In genomic region chr5:95241155-95241554, GRCh38 we compare ENCODE assay signal across 22 cellular contexts. TPM values are rescaled to one million over a fixed set of nuclear protein-coding genes. Genes with fewer than 3 reads are reported as not detected.
A peak's percentile ranks its signal among the peaks of the same experiment; 100 is the strongest.
DNase-seq lines count a peak whose midpoint lies in the region; ATAC-seq, FAIRE-seq and TF ChIP-seq lines count a peak whose summit lies in the region.
"Had no signal": no experiment of that assay in that cellular context is flagged by ENCODE, and none has a peak within 500 bp of the region (broad histone marks: within the 10 kb centered on the region; RNA-seq: fewer than 3 reads in every experiment).

No MANE protein-coding gene starts in this region.

- H3K9ac ChIP-seq in OCI-LY3 (ENCODE audit: low read length) (peak overlapping the region; percentile 10; the same call in 1 of the 2 replicates), astrocyte (ENCODE audit: low read length) (no peak overlapping the region)
- H3K9ac ChIP-seq: BLaER1 treated with 17β-estradiol and CSF1 and Interleukin-3, amounts not matched to agents 10 nM and 100 nM; GM23248 had no signal

- TF ChIP-seq EP300 in tibial nerve (IDR thresholded peaks at IDR 0.05) = no peak

- H3K79me2 ChIP-seq in OCI-LY3 (ENCODE audit: low read length) (no peaks in the 10 kb centered on the region), astrocyte (ENCODE audit: insufficient read depth, low read length) (no peaks in the 10 kb centered on the region)

- H3K9me3 ChIP-seq in OCI-LY3 (ENCODE audit: insufficient read depth, low read length) (no peaks in the 10 kb centered on the region), astrocyte (ENCODE audit: insufficient read depth, low read depth, low read length) (no peaks in the 10 kb centered on the region), SJCRH30 (replicated peaks) (no peaks in the 10 kb centered on the region; the same call in 1 of the 2 replicates), tibial nerve (no peaks in the 10 kb centered on the region)
- H3K9me3 ChIP-seq: BLaER1 treated with 17β-estradiol and CSF1 and Interleukin-3, amounts not matched to agents 10 nM and 100 nM; HAP-1 had no signal

- H3K9me3 Mint-ChIP-seq in astrocyte (ENCODE audit: unreplicated experiment) = peaks cover 3% of the 10 kb centered on the region

- no peaks in the 10 kb centered on the region for H3K36me3 Mint-ChIP-seq in astrocyte (ENCODE audit: low read depth, unreplicated experiment)
- H3K36me3 Mint-ChIP-seq: CD8-positive, alpha-beta T cell; IgD-negative memory B cell had no signal

- TF ChIP-seq CTCF in OCI-LY3 (IDR thresholded peaks at IDR 0.05; ENCODE audit: low read depth, low read length) (no peak), astrocyte (IDR thresholded peaks at IDR 0.05; ENCODE audit: insufficient read depth, low read depth, low read length) (no peak), tibial nerve (IDR thresholded peaks at IDR 0.05) (no peak)

- no peaks in the 10 kb centered on the region for H3K27me3 Mint-ChIP-seq in astrocyte (ENCODE audit: low read depth, unreplicated experiment)

- H4K20me1 ChIP-seq in OCI-LY3 (ENCODE audit: insufficient read depth, low read length) (no peaks in the 10 kb centered on the region), astrocyte (ENCODE audit: insufficient read depth, low read length) (no peaks in the 10 kb centered on the region)
- H4K20me1 ChIP-seq: BLaER1 treated with 17β-estradiol and CSF1 and Interleukin-3, amounts not matched to agents 10 nM and 100 nM had no signal

- H3K36me3 ChIP-seq in OCI-LY3 (replicated peaks; ENCODE audit: low read depth, low read length) = no peaks in the 10 kb centered on the region
- H3K36me3 ChIP-seq in astrocyte (ENCODE audit: insufficient read depth, low read length) = no peaks in the 10 kb centered on the region
- H3K36me3 ChIP-seq in SJCRH30 = no peaks in the 10 kb centered on the region
- no peaks in the 10 kb centered on the region for H3K36me3 ChIP-seq in tibial nerve
- H3K36me3 ChIP-seq: BLaER1 treated with 17β-estradiol and CSF1 and Interleukin-3, amounts not matched to agents 10 nM and 100 nM; HAP-1 had no signal

- H2AFZ ChIP-seq in OCI-LY3 (ENCODE audit: low read depth, low read length) (no peak overlapping the region), astrocyte (ENCODE audit: low read depth, low read length) (no peak overlapping the region)
- H2AFZ ChIP-seq: GM23248 had no signal

- ATAC-seq in GM18511 (IDR thresholded peaks at IDR 0.05; ENCODE audit: unreplicated experiment) = peak; percentile 3
- ATAC-seq in HG02885 (IDR thresholded peaks at IDR 0.05; ENCODE audit: poor library complexity, unreplicated experiment) = peak; percentile 7
- ATAC-seq in GM18502 (IDR thresholded peaks at IDR 0.05; ENCODE audit: poor library complexity, unreplicated experiment) = no peak
- ATAC-seq: CD8-positive, alpha-beta T cell; HepG2 had no signal

- DNase-seq in astrocyte (ENCODE audit: low read depth) = no peak
- no peak for DNase-seq in SJCRH30
- DNase-seq in tibial nerve (ENCODE audit: low spot score in 2 of 2) = no peak
- no peak for DNase-seq in COR-L47 (lab: John Stamatoyannopoulos, UW)
- DNase-seq: 8988T; CD8-positive, alpha-beta T cell; DMS 273 treated with DMSO at 0.1 percent for 48 hours; DMS53; DND-41; EL; GM23248 had no signal

- H3K4me3 ChIP-seq in OCI-LY3 (ENCODE audit: low read length) = 0 out of 2 replicates have a peak overlapping the region, but pooled peaks have one; percentile 32
- no peak overlapping the region for H3K4me3 ChIP-seq in astrocyte (ENCODE audit: insufficient read depth, low read depth, low read length)
- H3K4me3 ChIP-seq in SJCRH30 = no peak overlapping the region
- no peak overlapping the region for H3K4me3 ChIP-seq in tibial nerve
- H3K4me3 ChIP-seq: BLaER1 treated with 17β-estradiol and CSF1 and Interleukin-3, amounts not matched to agents 10 nM and 100 nM; GM12878; GM23248; HAP-1 had no signal

- H3K27ac ChIP-seq in OCI-LY3 (ENCODE audit: low read length) (peak overlapping the region; percentile 61), astrocyte (ENCODE audit: low read depth, low read length) (no peak overlapping the region), SJCRH30 (no peak overlapping the region), tibial nerve (no peak overlapping the region)
- H3K27ac ChIP-seq: BLaER1 treated with 17β-estradiol and CSF1 and Interleukin-3, amounts not matched to agents 10 nM and 100 nM; GM23248 had no signal

- FAIRE-seq in astrocyte (lab: Jason Lieb, UNC) = no peak
- FAIRE-seq: HepG2 had no signal

- H3K4me1 Mint-ChIP-seq in astrocyte (ENCODE audit: low read depth, unreplicated experiment) = peaks cover 28% of the 10 kb centered on the region
- H3K4me1 Mint-ChIP-seq: B cell, IgD-negative memory B cell had no signal

- H3K4me1 ChIP-seq in OCI-LY3 (ENCODE audit: low read length) (peaks cover 31% of the 10 kb centered on the region), astrocyte (ENCODE audit: insufficient read depth, low read length) (peaks cover 16% of the 10 kb centered on the region), SJCRH30 (peaks cover 4% of the 10 kb centered on the region), tibial nerve (no peaks in the 10 kb centered on the region)
- H3K4me1 ChIP-seq: HAP-1 had no signal

- H3K4me2 ChIP-seq in OCI-LY3 (ENCODE audit: low read length) (peak overlapping the region; percentile 60), astrocyte (ENCODE audit: low read length) (peak overlapping the region; percentile 21)
- H3K4me2 ChIP-seq: BLaER1 treated with 17β-estradiol and CSF1 and Interleukin-3, amounts not matched to agents 10 nM and 100 nM had no signal

- no peak overlapping the region for H3K27ac Mint-ChIP-seq in astrocyte (ENCODE audit: unreplicated experiment)
- H3K27ac Mint-ChIP-seq: B cell; CD8-positive, alpha-beta T cell; IgD-negative memory B cell had no signal

- no peak for TF ChIP-seq POLR2A in tibial nerve (IDR thresholded peaks at IDR 0.05)

- H3K27me3 ChIP-seq in OCI-LY3 (ENCODE audit: low read depth, low read length) (no peaks in the 10 kb centered on the region), astrocyte (ENCODE audit: insufficient read depth, low read length) (no peaks in the 10 kb centered on the region), SJCRH30 (no peaks in the 10 kb centered on the region), tibial nerve (no peaks in the 10 kb centered on the region)
- H3K27me3 ChIP-seq: BLaER1 treated with 17β-estradiol and CSF1 and Interleukin-3, amounts not matched to agents 10 nM and 100 nM had no signal

- no peak overlapping the region for H3K4me3 Mint-ChIP-seq in astrocyte (ENCODE audit: unreplicated experiment)
- H3K4me3 Mint-ChIP-seq: B cell; CD8-positive, alpha-beta T cell; IgD-negative memory B cell had no signal

RNA-seq across cellular contexts. Expression of gene MCTP1, which starts 43.7 kb away (rescaled TPM):
- total RNA-seq in astrocyte (40.6 and 45.9 TPM in 2 replicates), tibial nerve (100 to 1,000 TPM in 1 of 4 donors, 10 to 100 TPM in 3; 28.7 to 117 (median 48.2) TPM)
- total RNA-seq in SJCRH30 (2014; rRNA removed; shearing (Covaris generic)) = 1.7 and 1.8 TPM in 2 replicates
- total RNA-seq: G401, GM23248 had no signal

Comparison
In these comparisons a context has a peak if more than half of its experiments do, and no peak if none do; other contexts are left out.
1. RNA of gene MCTP1, which starts 43.7 kb away (total RNA-seq): 28.7 to 117 TPM in tibial nerve and 40.6 to 45.9 TPM in astrocyte; 1.7 to 1.8 TPM in SJCRH30; every median in the first group is over 10 times any median in the second.